In the genomic region with DNA sequence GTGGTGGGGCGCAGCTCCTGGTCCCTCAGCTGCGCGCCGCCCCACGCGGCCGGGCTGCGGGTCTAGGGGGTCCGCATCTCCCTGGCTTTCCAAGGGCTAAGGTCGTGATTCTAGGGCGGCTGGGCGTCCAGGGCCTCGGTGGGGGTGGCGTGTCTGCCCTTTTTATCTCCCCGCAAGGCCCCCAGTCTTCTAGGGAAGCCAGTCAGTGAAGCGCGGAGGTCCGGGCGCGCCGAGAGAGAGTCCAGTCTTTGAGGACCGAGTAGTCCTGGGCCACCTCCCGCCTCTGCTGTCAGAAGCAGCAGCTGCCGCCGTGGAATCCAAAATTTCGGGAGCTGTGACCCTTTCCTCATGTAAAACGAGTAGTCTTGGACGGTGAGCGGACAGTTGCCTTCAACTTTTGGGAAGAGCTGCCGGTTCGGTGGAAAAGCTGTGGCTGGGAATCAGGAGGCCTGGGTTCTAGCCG, we compare ENCODE assay signal across 1 cellular context.
TF ChIP-seq lines count a peak whose summit lies in the region.

No MANE protein-coding gene starts in this region.

TF ChIP-seq in K562, 482 proteins besides CTCF, POLR2A, EP300 and RAD21:
- TF ChIP-seq RBFOX2 (IDR thresholded peaks at IDR 0.05; ENCODE audit: low read depth, low read length) (peak; percentile 61), POLR2G (IDR thresholded peaks at IDR 0.05; ENCODE audit: low read depth, low read length) (peak; percentile 59), ZBTB7A (IDR thresholded peaks at IDR 0.05; ENCODE audit: borderline replicate concordance, control insufficient read depth, low read depth, low read length) (0 out of 2 replicates have a peak, but pooled peaks have one; percentile 46), TAF1 (IDR thresholded peaks at IDR 0.05; ENCODE audit: control insufficient read depth, extremely low read depth, insufficient read depth, low read length, severe bottlenecking) (peak; percentile 2), SIN3A (IDR thresholded peaks at IDR 0.05; ENCODE audit: borderline replicate concordance in 2 of 2, control insufficient read depth in 1 of 2, low read depth in 2 of 2, low read length in 2 of 2) (0 out of 4 replicates have a peak, but pooled peaks of 1 of the 2 experiments have one; percentile 60)
- TF ChIP-seq, protein P1, sequence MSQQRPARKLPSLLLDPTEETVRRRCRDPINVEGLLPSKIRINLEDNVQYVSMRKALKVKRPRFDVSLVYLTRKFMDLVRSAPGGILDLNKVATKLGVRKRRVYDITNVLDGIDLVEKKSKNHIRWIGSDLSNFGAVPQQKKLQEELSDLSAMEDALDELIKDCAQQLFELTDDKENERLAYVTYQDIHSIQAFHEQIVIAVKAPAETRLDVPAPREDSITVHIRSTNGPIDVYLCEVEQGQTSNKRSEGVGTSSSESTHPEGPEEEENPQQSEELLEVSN (IDR thresholded peaks at IDR 0.05; ENCODE audit: borderline replicate concordance in 1 of 2, extremely low read depth in 1 of 2, insufficient read depth in 1 of 2, insufficient read length in 1 of 2, low read depth in 1 of 2, low read length in 1 of 2, poor library complexity in 1 of 2, severe bottlenecking in 1 of 2) = peak in 1 of 2 experiments; percentile 36
